In the genomic region with DNA sequence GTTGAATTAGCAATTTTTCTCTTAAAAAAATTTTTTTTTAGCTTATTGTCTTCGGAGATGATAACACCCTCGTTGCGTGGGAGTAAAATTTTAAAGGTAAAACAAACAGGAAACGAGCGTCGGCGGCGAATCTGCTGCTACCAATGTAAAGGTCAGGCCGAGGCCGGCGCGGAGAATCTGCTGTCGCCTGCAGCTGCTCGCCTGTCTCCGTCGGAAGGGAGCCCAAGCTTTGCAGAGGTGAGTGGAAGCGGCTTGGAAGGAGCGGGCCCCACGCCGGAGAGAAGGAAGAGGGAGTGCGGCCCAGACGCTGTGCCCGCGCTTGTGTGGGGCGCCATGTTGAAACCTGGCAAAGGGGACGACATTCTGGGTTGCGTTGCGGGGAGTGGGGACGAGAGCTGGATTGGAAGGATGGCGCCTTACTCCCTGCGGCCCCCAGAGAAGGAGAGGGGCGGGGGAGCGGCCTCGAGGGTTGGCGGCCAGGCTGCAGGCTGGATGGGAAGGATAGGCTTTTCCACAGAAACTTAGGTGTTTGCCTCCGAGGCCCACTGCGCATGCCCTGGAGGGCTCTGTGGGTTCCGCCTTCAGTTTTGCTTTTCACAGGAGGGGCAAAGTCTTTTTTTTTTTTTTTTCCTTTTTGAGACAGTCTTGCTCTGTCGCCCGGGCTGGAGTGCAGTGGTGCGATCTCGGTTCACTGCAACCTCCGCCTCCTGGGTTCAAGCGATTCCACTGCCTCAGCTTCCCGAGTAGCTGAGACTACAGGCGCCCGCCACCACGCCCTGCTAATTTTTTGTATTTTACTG, we compare ENCODE assay signal across 8 cellular contexts. TPM values are rescaled to one million over a fixed set of nuclear protein-coding genes. Genes with fewer than 3 reads are reported as not detected.
DNase-seq lines count a peak whose midpoint lies in the region; ATAC-seq and TF ChIP-seq lines count a peak whose summit lies in the region.

A gene with protein sequence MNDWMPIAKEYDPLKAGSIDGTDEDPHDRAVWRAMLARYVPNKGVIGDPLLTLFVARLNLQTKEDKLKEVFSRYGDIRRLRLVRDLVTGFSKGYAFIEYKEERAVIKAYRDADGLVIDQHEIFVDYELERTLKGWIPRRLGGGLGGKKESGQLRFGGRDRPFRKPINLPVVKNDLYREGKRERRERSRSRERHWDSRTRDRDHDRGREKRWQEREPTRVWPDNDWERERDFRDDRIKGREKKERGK (plus strand): TSS at position 160 of the 800 bp plus-strand sequence. CDS start 7,402 bp downstream, outside the sequence.

- H3F3A ChIP-seq in Loucy (ENCODE audit: low read depth): peaks cover 5% of the 10 kb centered on the region

- ATAC-seq in GM21576 (IDR thresholded peaks at IDR 0.05; ENCODE audit: unreplicated experiment) (peak; percentile 48), foreskin keratinocyte (peak; percentile 70)
- ATAC-seq in stimulated activated naive CD8-positive, alpha-beta T cell treated with anti-CD3 and anti-CD28 coated beads, Interleukin-15, amount 100 ng/mL, for 72 hours: peak; percentile 89

- H3K9ac ChIP-seq in Loucy (ENCODE audit: low read depth, low read length, poor library complexity, severe bottlenecking): peak within 1 kb of the TSS; percentile 99

- no peaks in the 10 kb centered on the region for H3K9me2 ChIP-seq in Loucy (replicated peaks; ENCODE audit: low read depth, low read length)

- H3K79me2 ChIP-seq in Loucy (ENCODE audit: insufficient read depth, low read length): peaks cover 35% of the 10 kb centered on the region

- H3K27me3 Mint-ChIP-seq in neural crest cell (ENCODE audit: low read depth): no peaks in the 10 kb centered on the region
- H3K27me3 Mint-ChIP-seq in stimulated activated naive CD8-positive, alpha-beta T cell treated with anti-CD3 and anti-CD28 coated beads, Interleukin-15, amount 100 ng/mL, for 72 hours: no peaks in the 10 kb centered on the region

- H3K4me3 Mint-ChIP-seq in neural crest cell: peak within 1 kb of the TSS; percentile 98
- peak within 1 kb of the TSS; percentile 97 to 99 for H3K4me3 Mint-ChIP-seq in stimulated activated naive CD8-positive, alpha-beta T cell treated with anti-CD3 and anti-CD28 coated beads, Interleukin-15, amount 100 ng/mL, for 72 hours

- peaks cover 32% of the 10 kb centered on the region for H3K4me1 Mint-ChIP-seq in neural crest cell
- peaks cover 26% of the 10 kb centered on the region for H3K4me1 Mint-ChIP-seq in stimulated activated naive CD8-positive, alpha-beta T cell treated with anti-CD3 and anti-CD28 coated beads, Interleukin-15, amount 100 ng/mL, for 72 hours

- no peaks in the 10 kb centered on the region for H3K9me3 ChIP-seq in Loucy (ENCODE audit: insufficient read depth, low read depth, low read length)
- no peaks in the 10 kb centered on the region for H3K9me3 ChIP-seq in SJSA1 (replicated peaks)

- no peaks in the 10 kb centered on the region for H3K27me3 ChIP-seq in Loucy (ENCODE audit: insufficient read depth, low read length, poor library complexity, severe bottlenecking)
- no peaks in the 10 kb centered on the region for H3K27me3 ChIP-seq in SJSA1 (replicated peaks)
- H3K27me3 ChIP-seq in foreskin keratinocyte: no peaks in the 10 kb centered on the region

- H3K27ac Mint-ChIP-seq in neural crest cell (ENCODE audit: unreplicated experiment): peak within 1 kb of the TSS; percentile 100
- H3K27ac Mint-ChIP-seq in stimulated activated naive CD8-positive, alpha-beta T cell treated with anti-CD3 and anti-CD28 coated beads, Interleukin-15, amount 100 ng/mL, for 72 hours: peak within 1 kb of the TSS; percentile 100

- H3K4me1 ChIP-seq in Loucy (ENCODE audit: insufficient read depth, low read length, poor library complexity, severe bottlenecking) (peaks cover 10% of the 10 kb centered on the region), SJSA1 (replicated peaks) (no peaks in the 10 kb centered on the region), foreskin keratinocyte (peaks cover 6% of the 10 kb centered on the region)

- peak; percentile 88 for DNase-seq in DMS 273 (lab: John Stamatoyannopoulos, UW; ENCODE audit: unreplicated experiment)
- DNase-seq in SJSA1 (ENCODE audit: low read depth in 1 of 2, low spot score in 2 of 2): peak; percentile 85 to 93
- peak; percentile 75 for DNase-seq in activated gamma-delta T cell treated with anti-CD3 and anti-CD28 coated beads, Interleukin-2, amount 50 U/mL, for 16 hours (ENCODE audit: low read depth)
- peak; percentile 66 to 81 for DNase-seq in foreskin keratinocyte
- DNase-seq in neural crest cell (ENCODE audit: low read depth, low spot score): peak; percentile 65
- DNase-seq in stimulated activated naive CD8-positive, alpha-beta T cell treated with anti-CD3 and anti-CD28 coated beads, Interleukin-15, amount 100 ng/mL, for 72 hours: peak; percentile 82 to 87

- H3K9me3 Mint-ChIP-seq in neural crest cell: no peaks in the 10 kb centered on the region
- no peaks in the 10 kb centered on the region for H3K9me3 Mint-ChIP-seq in stimulated activated naive CD8-positive, alpha-beta T cell treated with anti-CD3 and anti-CD28 coated beads, Interleukin-15, amount 100 ng/mL, for 72 hours

- peaks cover 4% of the 10 kb centered on the region for H3K36me3 Mint-ChIP-seq in neural crest cell (ENCODE audit: low read depth)

- TF ChIP-seq CTCF in Loucy (conservative IDR thresholded peaks at IDR 0.05; ENCODE audit: low read length) (no peak), foreskin keratinocyte (conservative IDR thresholded peaks at IDR 0.05) (no peak), neural crest cell (conservative IDR thresholded peaks at IDR 0.05) (no peak)

- H3K4me3 ChIP-seq in Loucy (ENCODE audit: low read length, poor library complexity, severe bottlenecking): peak within 1 kb of the TSS; percentile 98
- H3K4me3 ChIP-seq in SJSA1: peak within 1 kb of the TSS; percentile 75

- peak within 1 kb of the TSS; percentile 99 for H2AFZ ChIP-seq in Loucy (ENCODE audit: low read length)

- peak within 1 kb of the TSS; percentile 87 for H3K4me2 ChIP-seq in Loucy (ENCODE audit: low read depth, low read length, poor library complexity, severe bottlenecking)

- peak within 1 kb of the TSS; percentile 96 for H3K27ac ChIP-seq in SJSA1
- H3K27ac ChIP-seq in foreskin keratinocyte: peak within 1 kb of the TSS; percentile 93

- no peaks in the 10 kb centered on the region for H3K36me3 ChIP-seq in Loucy (ENCODE audit: insufficient read depth, low read length)
- H3K36me3 ChIP-seq in SJSA1: peaks cover 14% of the 10 kb centered on the region

- H4K20me1 ChIP-seq in Loucy (ENCODE audit: insufficient read depth, low read length, poor library complexity, severe bottlenecking): peaks cover 3% of the 10 kb centered on the region

RNA-seq across cellular contexts. Expression of the gene that starts here (rescaled TPM):
- 7.8 and 17.8 TPM in 2 replicates for total RNA-seq in SJSA1 (2014; rRNA removed; shearing (Covaris generic))
- 17.7 and 21.7 TPM in 2 replicates for total RNA-seq in foreskin keratinocyte
- 30.8 and 31.6 TPM in 2 replicates for polyA plus RNA-seq in foreskin keratinocyte
- total RNA-seq in neural crest cell: 21.3 and 25.1 TPM in 2 replicates

Comparison
In these comparisons a context has a peak if more than half of its experiments do, and no peak if none do; other contexts are left out.
1. Peak in every context shown above with its lines: DNase-seq, ATAC-seq, H3K4me3 ChIP-seq and H3K27ac ChIP-seq.